In genomic region chr14:55053018-55053417, GRCh38 we compare ENCODE assay signal across 9 cellular contexts. TPM values are rescaled to one million over a fixed set of nuclear protein-coding genes. Genes with fewer than 3 reads are reported as not detected.
DNase-seq lines count a peak whose midpoint lies in the region; ATAC-seq and TF ChIP-seq lines count a peak whose summit lies in the region.
"Had no signal": no experiment of that assay in that cellular context is flagged by ENCODE, and none has a peak within 500 bp of the region (broad histone marks: within the 10 kb centered on the region; RNA-seq: fewer than 3 reads in every experiment).

No MANE protein-coding gene starts in this region.

- H3K27me3 ChIP-seq in stomach = no peaks in the 10 kb centered on the region

- peak overlapping the region; percentile 91 for H3K4me3 Mint-ChIP-seq in T-helper 1 cell treated with Interleukin-12 subunit alpha and Interleukin-12 subunit beta and Interleukin-4 antibody, amounts not matched to agents 30 μg/mL and 1 μg/mL, for 36 hours
- H3K4me3 Mint-ChIP-seq in activated T-helper 2 cell treated with anti-CD3 and anti-CD28 coated beads, Interferon-gamma antibody, Interleukin-2, Interleukin-4, amounts not matched to agents 10 μg/mL and 5 μg/mL and 100 μg/mL, durations not matched to agents 14 hours and 24 hours and 36 hours (ENCODE audit: low read depth) = peak overlapping the region; percentile 86

- peaks cover 0 to 17% (median 6%) of the 10 kb centered on the region in 4 donors for H3K36me3 ChIP-seq in stomach

- TF ChIP-seq POLR2A in stomach (IDR thresholded peaks at IDR 0.05) = no peak

- no peaks in the 10 kb centered on the region for H3K27me3 Mint-ChIP-seq in T-helper 1 cell treated with Interleukin-12 subunit alpha and Interleukin-12 subunit beta and Interleukin-4 antibody, amounts not matched to agents 30 μg/mL and 1 μg/mL, for 36 hours (ENCODE audit: low read depth)
- no peaks in the 10 kb centered on the region for H3K27me3 Mint-ChIP-seq in activated T-helper 2 cell treated with anti-CD3 and anti-CD28 coated beads, Interferon-gamma antibody, Interleukin-2, Interleukin-4, amounts not matched to agents 10 μg/mL and 5 μg/mL and 100 μg/mL, durations not matched to agents 14 hours and 24 hours and 36 hours (ENCODE audit: low read depth)

- H3K4me3 ChIP-seq in iPS-18c (ENCODE audit: insufficient read depth, low read depth, low read length) (peak overlapping the region; percentile 94; the same call in 1 of the 2 replicates), stomach (peak overlapping the region; percentile 55 to 96 (median 79))

- no peak for TF ChIP-seq CTCF in stomach (IDR thresholded peaks at IDR 0.05)

- 19 to 54% (median 37%) methylated on average over 6 of the region's 6 CpGs for WGBS in stomach, 5 donors

- no peak for TF ChIP-seq EP300 in stomach (IDR thresholded peaks at IDR 0.05)

- intact Hi-C loops in activated T-helper 2 cell treated with anti-CD3 and anti-CD28 coated beads, Interferon-gamma antibody, Interleukin-2, Interleukin-4, amounts not matched to agents 10 μg/mL and 5 μg/mL and 100 μg/mL, durations not matched to agents 14 hours and 24 hours and 36 hours (cut with micrococcal nuclease) = loop anchor here (5.0 kb wide), 1 partner anchor 151 kb away; the partner anchor contains the start of gene GCH1
- intact Hi-C loops in stomach (cut with DNase I; ENCODE audit: low total_unique reads) = no loop called here

- no peaks in the 10 kb centered on the region for H3K9me3 Mint-ChIP-seq in T-helper 1 cell treated with Interleukin-12 subunit alpha and Interleukin-12 subunit beta and Interleukin-4 antibody, amounts not matched to agents 30 μg/mL and 1 μg/mL, for 36 hours
- H3K9me3 Mint-ChIP-seq in activated T-helper 2 cell treated with anti-CD3 and anti-CD28 coated beads, Interferon-gamma antibody, Interleukin-2, Interleukin-4, amounts not matched to agents 10 μg/mL and 5 μg/mL and 100 μg/mL, durations not matched to agents 14 hours and 24 hours and 36 hours = no peaks in the 10 kb centered on the region

- peaks cover 19% of the 10 kb centered on the region for H3K36me3 Mint-ChIP-seq in T-helper 1 cell treated with Interleukin-12 subunit alpha and Interleukin-12 subunit beta and Interleukin-4 antibody, amounts not matched to agents 30 μg/mL and 1 μg/mL, for 36 hours (ENCODE audit: low read depth)
- H3K36me3 Mint-ChIP-seq in activated T-helper 2 cell treated with anti-CD3 and anti-CD28 coated beads, Interferon-gamma antibody, Interleukin-2, Interleukin-4, amounts not matched to agents 10 μg/mL and 5 μg/mL and 100 μg/mL, durations not matched to agents 14 hours and 24 hours and 36 hours (ENCODE audit: low read depth) = peaks cover 37% of the 10 kb centered on the region

- H3K4me1 ChIP-seq in stomach = peaks cover 36 to 61% (median 43%) of the 10 kb centered on the region in 4 donors

- ATAC-seq in HG02678 (IDR thresholded peaks at IDR 0.05; ENCODE audit: unreplicated experiment) (no peak), HG02759 (IDR thresholded peaks at IDR 0.05; ENCODE audit: unreplicated experiment) (no peak)

- H3K27ac Mint-ChIP-seq in T-helper 1 cell treated with Interleukin-12 subunit alpha and Interleukin-12 subunit beta and Interleukin-4 antibody, amounts not matched to agents 30 μg/mL and 1 μg/mL, for 36 hours = peak overlapping the region; percentile 92
- peak overlapping the region; percentile 92 for H3K27ac Mint-ChIP-seq in activated T-helper 2 cell treated with anti-CD3 and anti-CD28 coated beads, Interferon-gamma antibody, Interleukin-2, Interleukin-4, amounts not matched to agents 10 μg/mL and 5 μg/mL and 100 μg/mL, durations not matched to agents 14 hours and 24 hours and 36 hours

- no peaks in the 10 kb centered on the region for H3K9me3 ChIP-seq in iPS-18c (ENCODE audit: control insufficient read depth, insufficient read depth, low read length)
- H3K9me3 ChIP-seq in stomach = no peaks in the 10 kb centered on the region

- H3K4me1 Mint-ChIP-seq in T-helper 1 cell treated with Interleukin-12 subunit alpha and Interleukin-12 subunit beta and Interleukin-4 antibody, amounts not matched to agents 30 μg/mL and 1 μg/mL, for 36 hours (ENCODE audit: low read depth) = peaks cover 32% of the 10 kb centered on the region
- H3K4me1 Mint-ChIP-seq in activated T-helper 2 cell treated with anti-CD3 and anti-CD28 coated beads, Interferon-gamma antibody, Interleukin-2, Interleukin-4, amounts not matched to agents 10 μg/mL and 5 μg/mL and 100 μg/mL, durations not matched to agents 14 hours and 24 hours and 36 hours (ENCODE audit: low read depth) = peaks cover 34% of the 10 kb centered on the region

- H3K27ac ChIP-seq in stomach = peak overlapping the region in 4 of 5 donors; percentile 98 to 100 (median 100)

- no peak for DNase-seq in T-helper 1 cell
- no peak for DNase-seq in activated T-helper 2 cell treated with anti-CD3 and anti-CD28 coated beads, Interferon-gamma antibody, Interleukin-2, Interleukin-4, amounts not matched to agents 10 μg/mL and 5 μg/mL and 100 μg/mL, durations not matched to agents 14 hours and 24 hours and 36 hours (ENCODE audit: low spot score)
- DNase-seq in stomach = no peak
- DNase-seq in SHP77 treated with DMSO at 0.1 percent for 48 hours (lab: John Stamatoyannopoulos, UW) = no peak
- DNase-seq: NCI-H748 treated with DMSO at 0.1 percent for 48 hours had no signal

RNA-seq across cellular contexts. Expression of gene MAPK1IP1L, which starts 1.6 kb away (rescaled TPM):
- total RNA-seq in activated T-helper 2 cell treated with anti-CD3 and anti-CD28 coated beads, Interferon-gamma antibody, Interleukin-2, Interleukin-4, amounts not matched to agents 10 μg/mL and 5 μg/mL and 100 μg/mL, durations not matched to agents 14 hours and 24 hours and 36 hours = 145 and 148 TPM in 2 replicates
- total RNA-seq in stomach = 10 to 100 TPM in 4 of 5 donors, 1 to 10 TPM in 1; 7.0 to 53.1 (median 29.9) TPM
- 10 to 100 TPM; 22.9 to 50.9 (median 27.2) TPM for polyA plus RNA-seq in stomach

RNA-seq across cellular contexts. Expression of gene SOCS4, which starts 26.0 kb away (rescaled TPM):
- total RNA-seq in activated T-helper 2 cell treated with anti-CD3 and anti-CD28 coated beads, Interferon-gamma antibody, Interleukin-2, Interleukin-4, amounts not matched to agents 10 μg/mL and 5 μg/mL and 100 μg/mL, durations not matched to agents 14 hours and 24 hours and 36 hours = 35.1 and 37.4 TPM in 2 replicates
- total RNA-seq in stomach = 10 to 100 TPM in 4 of 5 donors, 1 to 10 TPM in 1; 4.3 to 29.2 (median 18.1) TPM
- 1 to 10 TPM; 4.1 to 8.4 (median 7.1) TPM for polyA plus RNA-seq in stomach

RNA-seq across cellular contexts. Expression of gene WDHD1, which starts 26.1 kb away (rescaled TPM):
- 50.3 and 51.3 TPM in 2 replicates for total RNA-seq in activated T-helper 2 cell treated with anti-CD3 and anti-CD28 coated beads, Interferon-gamma antibody, Interleukin-2, Interleukin-4, amounts not matched to agents 10 μg/mL and 5 μg/mL and 100 μg/mL, durations not matched to agents 14 hours and 24 hours and 36 hours
- total RNA-seq in stomach = 10 to 100 TPM in 1 of 5 donors, 1 to 10 TPM in 1, under 1 TPM in 2, not detected in 1; 0.29 to 15.6 (median 4.4) TPM
- 1 to 10 TPM in 2 of 3 donors, under 1 TPM in 1; 0.87 to 1.6 (median 1.2) TPM for polyA plus RNA-seq in stomach
